In the genomic region with DNA sequence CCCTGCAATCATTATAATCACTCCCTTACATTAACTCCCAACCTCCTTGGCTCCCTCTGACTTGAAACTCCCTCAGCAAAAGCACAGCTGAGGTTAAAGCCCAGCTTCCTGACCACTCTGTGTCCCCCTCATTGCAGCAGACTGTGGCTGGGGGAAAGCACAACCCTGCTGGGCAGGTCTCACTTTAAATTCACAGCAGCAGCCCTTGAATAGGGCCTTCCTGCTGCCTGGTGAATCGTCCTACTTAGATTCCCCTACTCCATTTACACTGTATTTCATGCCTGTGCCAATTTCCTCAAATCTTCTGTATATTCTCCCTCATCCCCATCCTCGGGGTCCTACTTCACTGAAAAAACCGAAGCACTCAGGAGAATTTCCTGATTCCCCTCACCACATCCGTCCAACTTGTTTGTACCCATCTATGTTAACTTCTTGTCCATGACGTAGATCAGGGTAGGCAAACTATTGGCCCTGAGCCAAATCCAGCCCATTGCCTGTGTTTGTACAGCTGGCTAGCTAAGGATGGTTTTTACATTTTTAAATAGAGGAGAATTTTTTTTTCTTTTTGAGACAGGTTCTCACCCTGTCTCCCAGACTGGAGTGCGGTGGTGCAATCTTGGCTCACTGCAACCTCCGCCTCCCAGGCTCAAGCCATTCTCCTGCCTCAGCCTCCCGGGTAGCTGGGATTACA, we compare ENCODE assay signal across 8 cellular contexts. TPM values are rescaled to one million over a fixed set of nuclear protein-coding genes. Genes with fewer than 3 reads are reported as not detected.
DNase-seq lines count a peak whose midpoint lies in the region; ATAC-seq and TF ChIP-seq lines count a peak whose summit lies in the region.

No MANE protein-coding gene starts in this region.

- H3K27me3 ChIP-seq in SJCRH30: no peaks in the 10 kb centered on the region

- 0 out of 2 replicates have a peak, but pooled peaks cover 5% of the 10 kb centered on the region for H3K4me1 ChIP-seq in SJCRH30

- no peaks in the 10 kb centered on the region for H3K9me3 ChIP-seq in SJCRH30 (replicated peaks)

- no peaks in the 10 kb centered on the region for H3K36me3 Mint-ChIP-seq in activated CD8-positive, alpha-beta memory T cell treated with anti-CD3 and anti-CD28 coated beads, Interleukin-2, amount 10 ng/mL, durations not matched to agents 7 days and 5 days
- no peaks in the 10 kb centered on the region for H3K36me3 Mint-ChIP-seq in stimulated activated naive CD8-positive, alpha-beta T cell treated with anti-CD3 and anti-CD28 coated beads, Interleukin-15, Interleukin-2, amounts not matched to agents 100 ng/mL and 50 ng/mL, for 24 hours (ENCODE audit: low read depth)
- H3K36me3 Mint-ChIP-seq in mesothelial cell of epicardium: no peaks in the 10 kb centered on the region

- TF ChIP-seq CTCF in mesothelial cell of epicardium (IDR thresholded peaks at IDR 0.05; ENCODE audit: unreplicated experiment): no peak

- H3K4me1 Mint-ChIP-seq in activated CD8-positive, alpha-beta memory T cell treated with anti-CD3 and anti-CD28 coated beads, Interleukin-2, amount 10 ng/mL, durations not matched to agents 7 days and 5 days: peaks cover 5% of the 10 kb centered on the region
- peaks cover 12% of the 10 kb centered on the region for H3K4me1 Mint-ChIP-seq in stimulated activated naive CD8-positive, alpha-beta T cell treated with anti-CD3 and anti-CD28 coated beads, Interleukin-15, Interleukin-2, amounts not matched to agents 100 ng/mL and 50 ng/mL, for 24 hours (ENCODE audit: low read depth)
- peaks cover 4% of the 10 kb centered on the region for H3K4me1 Mint-ChIP-seq in mesothelial cell of epicardium

- no peaks in the 10 kb centered on the region for H3K9me3 Mint-ChIP-seq in activated CD8-positive, alpha-beta memory T cell treated with anti-CD3 and anti-CD28 coated beads, Interleukin-2, amount 10 ng/mL, durations not matched to agents 7 days and 5 days (ENCODE audit: low read depth)
- H3K9me3 Mint-ChIP-seq in stimulated activated naive CD8-positive, alpha-beta T cell treated with anti-CD3 and anti-CD28 coated beads, Interleukin-15, Interleukin-2, amounts not matched to agents 100 ng/mL and 50 ng/mL, for 24 hours: no peaks in the 10 kb centered on the region
- no peaks in the 10 kb centered on the region for H3K9me3 Mint-ChIP-seq in mesothelial cell of epicardium

- CTCF ChIA-PET in activated CD8-positive, alpha-beta memory T cell treated with anti-CD3 and anti-CD28 coated beads, Interleukin-2, amount 10 ng/mL, durations not matched to agents 7 days and 5 days (lab: Charles Lee): interaction anchor here (1.1 kb wide), 1 partner anchor 304 kb away, joined by 3 read pairs; no protein-coding TSS in a partner anchor

- no peak overlapping the region for H3K4me3 Mint-ChIP-seq in activated CD8-positive, alpha-beta memory T cell treated with anti-CD3 and anti-CD28 coated beads, Interleukin-2, amount 10 ng/mL, durations not matched to agents 7 days and 5 days
- H3K4me3 Mint-ChIP-seq in stimulated activated naive CD8-positive, alpha-beta T cell treated with anti-CD3 and anti-CD28 coated beads, Interleukin-15, Interleukin-2, amounts not matched to agents 100 ng/mL and 50 ng/mL, for 24 hours: no peak overlapping the region
- no peak overlapping the region for H3K4me3 Mint-ChIP-seq in mesothelial cell of epicardium

- ATAC-seq in activated CD8-positive, alpha-beta memory T cell treated with anti-CD3 and anti-CD28 coated beads, Interleukin-2, amount 10 ng/mL, durations not matched to agents 7 days and 5 days: no peak
- ATAC-seq in HG02938 (IDR thresholded peaks at IDR 0.05; ENCODE audit: unreplicated experiment): no peak

- no peaks in the 10 kb centered on the region for H3K27me3 Mint-ChIP-seq in activated CD8-positive, alpha-beta memory T cell treated with anti-CD3 and anti-CD28 coated beads, Interleukin-2, amount 10 ng/mL, durations not matched to agents 7 days and 5 days
- H3K27me3 Mint-ChIP-seq in stimulated activated naive CD8-positive, alpha-beta T cell treated with anti-CD3 and anti-CD28 coated beads, Interleukin-15, Interleukin-2, amounts not matched to agents 100 ng/mL and 50 ng/mL, for 24 hours: no peaks in the 10 kb centered on the region
- H3K27me3 Mint-ChIP-seq in mesothelial cell of epicardium (ENCODE audit: low read depth): no peaks in the 10 kb centered on the region

- H3K36me3 ChIP-seq in SJCRH30: no peaks in the 10 kb centered on the region

- no peak for DNase-seq in activated CD8-positive, alpha-beta memory T cell treated with anti-CD3 and anti-CD28 coated beads, Interleukin-2, amount 10 ng/mL, durations not matched to agents 7 days and 5 days
- DNase-seq in activated CD8-positive, alpha-beta memory T cell treated with anti-CD3 and anti-CD28 coated beads, Interleukin-2, amount 50 U/mL, for 48 hours: no peak
- DNase-seq in SJCRH30 (peak; percentile 81 to 84), epithelial cell of prostate (ENCODE audit: low read depth, low spot score) (peak; percentile 55), mesothelial cell of epicardium (ENCODE audit: low spot score in 2 of 2, unreplicated experiment in 2 of 2) (no peak), HuH-7.5 (ENCODE audit: low spot score) (no peak)

- H3K27ac ChIP-seq in SJCRH30 (no peak overlapping the region), epithelial cell of prostate (peak overlapping the region; percentile 7)

- H3K27ac Mint-ChIP-seq in activated CD8-positive, alpha-beta memory T cell treated with anti-CD3 and anti-CD28 coated beads, Interleukin-2, amount 10 ng/mL, durations not matched to agents 7 days and 5 days: peak overlapping the region; percentile 47
- H3K27ac Mint-ChIP-seq in stimulated activated naive CD8-positive, alpha-beta T cell treated with anti-CD3 and anti-CD28 coated beads, Interleukin-15, Interleukin-2, amounts not matched to agents 100 ng/mL and 50 ng/mL, for 24 hours: peak overlapping the region; percentile 78
- H3K27ac Mint-ChIP-seq in mesothelial cell of epicardium: no peak overlapping the region

- no peak overlapping the region for H3K4me3 ChIP-seq in SJCRH30

RNA-seq across cellular contexts. Expression of gene GCM1, which starts 31.5 kb away (rescaled TPM):
- total RNA-seq in activated CD8-positive, alpha-beta memory T cell treated with anti-CD3 and anti-CD28 coated beads, Interleukin-2, amount 10 ng/mL, durations not matched to agents 7 days and 5 days: under 1 TPM in 1 of 2 experiments, not detected in 1; 0.09 TPM
- not detected in 2 replicates for total RNA-seq in SJCRH30 (2014; rRNA removed; shearing (Covaris generic))
- total RNA-seq in mesothelial cell of epicardium: not detected in 3 replicates

Comparison
In these comparisons a context has a peak if more than half of its experiments do, and no peak if none do; other contexts are left out.
1. DNase-seq: peak in SJCRH30 (2 of 2) and epithelial cell of prostate (single experiment); none in activated CD8-positive, alpha-beta memory T cell treated with anti-CD3 and anti-CD28 coated beads, Interleukin-2, amount 10 ng/mL, durations not matched to agents 7 days and 5 days (single experiment), activated CD8-positive, alpha-beta memory T cell treated with anti-CD3 and anti-CD28 coated beads, Interleukin-2, amount 50 U/mL, for 48 hours (single experiment), mesothelial cell of epicardium (0 of 2) and HuH-7.5 (single experiment).